Comparison of ENCODE assay signal across 9 cellular contexts in the genomic region with DNA sequence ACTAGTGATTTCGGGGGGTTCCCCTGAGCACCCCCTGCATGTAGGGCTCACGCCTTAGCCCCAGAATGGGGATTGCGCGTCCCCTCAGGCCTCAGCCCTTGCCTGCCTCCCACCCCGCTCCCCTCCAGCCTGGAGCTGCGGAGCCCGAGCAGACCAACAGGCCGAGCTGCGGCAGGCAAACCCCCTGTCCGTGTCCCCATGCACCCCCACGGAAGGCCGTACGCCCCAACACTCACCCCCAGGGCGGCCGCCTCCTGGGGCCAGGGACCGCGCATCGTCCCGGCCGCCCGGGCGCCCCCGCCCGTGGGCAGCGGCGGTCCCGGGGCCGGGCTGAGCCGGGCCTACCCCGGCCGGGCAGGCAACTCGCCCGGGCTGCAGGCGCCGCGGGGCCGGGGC. TPM values are rescaled to one million over a fixed set of nuclear protein-coding genes. Genes with fewer than 3 reads are reported as not detected.
A peak's percentile ranks its signal among the peaks of the same experiment; 100 is the strongest.
DNase-seq lines count a peak whose midpoint lies in the region; TF ChIP-seq lines count a peak whose summit lies in the region.
"Had no signal": no experiment of that assay in that cellular context is flagged by ENCODE, and none has a peak within 500 bp of the region (broad histone marks: within the 10 kb centered on the region; RNA-seq: fewer than 3 reads in every experiment).

No MANE protein-coding gene starts in this region.

- intact Hi-C loops in colonic mucosa (cut with DNase I), result no loop called here
- intact Hi-C loops in activated naive CD4-positive, alpha-beta T cell treated with anti-CD3 and anti-CD28 coated beads for 36 hours (cut with micrococcal nuclease), result loop anchor here (1.0 to 2.0 kb wide), 2 partner anchors 99 to 149 kb away; no protein-coding TSS in a partner anchor

- DNase-seq in AG04449 (ENCODE audit: low read depth, low spot score) (no peak), epithelial cell of proximal tubule (ENCODE audit: low read depth) (no peak), NCI-H128 (lab: John Stamatoyannopoulos, UW; ENCODE audit: unreplicated experiment) (no peak), colonic mucosa (no peak), medulla oblongata (ENCODE audit: extremely low spot score) (no peak)
- DNase-seq in activated naive CD4-positive, alpha-beta T cell treated with anti-CD3 and anti-CD28 coated beads for 36 hours, result no peak
- DNase-seq: foreskin melanocyte had no signal

- H3K9me3 ChIP-seq in HUES6 (ENCODE audit: control insufficient read depth, insufficient read depth, low read depth, low read length), result no peaks in the 10 kb centered on the region
- no peaks in the 10 kb centered on the region for H3K9me3 ChIP-seq in parathyroid adenoma (ENCODE audit: control insufficient read depth, low read length)
- H3K9me3 ChIP-seq in colonic mucosa, result no peaks in the 10 kb centered on the region

- peaks cover 48% of the 10 kb centered on the region for H3K27me3 Mint-ChIP-seq in activated naive CD4-positive, alpha-beta T cell treated with anti-CD3 and anti-CD28 coated beads for 36 hours (ENCODE audit: low read depth)

- TF ChIP-seq CTCF in AG04449 (IDR thresholded peaks at IDR 0.05; ENCODE audit: insufficient read depth, low read length, missing control alignments), result no peak
- TF ChIP-seq CTCF in epithelial cell of proximal tubule (conservative IDR thresholded peaks at IDR 0.05; ENCODE audit: low read depth, low read length), result no peak
- TF ChIP-seq CTCF in parathyroid adenoma (IDR thresholded peaks at IDR 0.05), result no peak
- TF ChIP-seq CTCF in colonic mucosa (IDR thresholded peaks at IDR 0.05), result no peak

- H3K4me1 ChIP-seq in HUES6 (ENCODE audit: control insufficient read depth, insufficient read depth, low read length) (no peaks in the 10 kb centered on the region), parathyroid adenoma (no peaks in the 10 kb centered on the region), colonic mucosa (no peaks in the 10 kb centered on the region)

- POLR2A ChIA-PET in AG04449 (lab: Yijun Ruan, JAX), result no interaction called here

- H2AFZ ChIP-seq in parathyroid adenoma, result peak overlapping the region; percentile 84

- no peak overlapping the region for H3K9ac ChIP-seq in HUES6 (ENCODE audit: low read length)
- H3K9ac ChIP-seq in parathyroid adenoma, result no peak overlapping the region
- no peak overlapping the region for H3K9ac ChIP-seq in colonic mucosa (ENCODE audit: low read depth in 2 of 2, low read length in 2 of 2)

- CTCF ChIA-PET in AG04449 (lab: Yijun Ruan, JAX), result interaction anchor here (0.5 to 6.0 kb wide), 30 partner anchors 8 to 430 kb away, joined by 3 to 241 read pairs (median 5); no protein-coding TSS in a partner anchor
- CTCF ChIA-PET in activated naive CD4-positive, alpha-beta T cell treated with anti-CD3 and anti-CD28 coated beads for 36 hours (lab: Charles Lee), result interaction anchor here (0.6 to 3.8 kb wide), 12 partner anchors 10 to 151 kb away, joined by 3 to 31 read pairs (median 4); no protein-coding TSS in a partner anchor

- no peaks in the 10 kb centered on the region for H3K36me3 ChIP-seq in HUES6 (ENCODE audit: control insufficient read depth, insufficient read depth, low read length)
- H3K36me3 ChIP-seq in parathyroid adenoma (ENCODE audit: control insufficient read depth, insufficient read depth, low read length), result no peaks in the 10 kb centered on the region
- H3K36me3 ChIP-seq in colonic mucosa, result no peaks in the 10 kb centered on the region

- peak overlapping the region; percentile 12; the same call in 1 of the 2 replicates for H3K4me3 ChIP-seq in AG04449 (ENCODE audit: low read depth, low read length)
- H3K4me3 ChIP-seq in HUES6 (ENCODE audit: low read depth, low read length), result peak overlapping the region; percentile 78
- peak overlapping the region; percentile 16 for H3K4me3 ChIP-seq in epithelial cell of proximal tubule (ENCODE audit: low read depth, low read length)
- H3K4me3 ChIP-seq in parathyroid adenoma (ENCODE audit: low read depth, low read length), result no peak overlapping the region
- H3K4me3 ChIP-seq in colonic mucosa, result no peak overlapping the region

- no peaks in the 10 kb centered on the region for H3K9me3 Mint-ChIP-seq in activated naive CD4-positive, alpha-beta T cell treated with anti-CD3 and anti-CD28 coated beads for 36 hours

- H3K4me2 ChIP-seq in parathyroid adenoma (ENCODE audit: low read length), result peak overlapping the region; percentile 46

- H3K79me2 ChIP-seq in parathyroid adenoma, result no peaks in the 10 kb centered on the region

- no peak overlapping the region for H3K4me3 Mint-ChIP-seq in activated naive CD4-positive, alpha-beta T cell treated with anti-CD3 and anti-CD28 coated beads for 36 hours

- H3K27ac ChIP-seq in HUES6 (ENCODE audit: low read depth, low read length) (no peak overlapping the region), parathyroid adenoma (no peak overlapping the region), colonic mucosa (no peak overlapping the region)

- H3K36me3 Mint-ChIP-seq in activated naive CD4-positive, alpha-beta T cell treated with anti-CD3 and anti-CD28 coated beads for 36 hours (ENCODE audit: low read depth), result no peaks in the 10 kb centered on the region

- no peak overlapping the region for H3K27ac Mint-ChIP-seq in activated naive CD4-positive, alpha-beta T cell treated with anti-CD3 and anti-CD28 coated beads for 36 hours

- peaks cover 50% of the 10 kb centered on the region for H3K27me3 ChIP-seq in HUES6 (ENCODE audit: control insufficient read depth, insufficient read depth, low read length)
- H3K27me3 ChIP-seq in parathyroid adenoma (ENCODE audit: control insufficient read depth, insufficient read depth, low read length), result no peaks in the 10 kb centered on the region
- peaks cover 23% of the 10 kb centered on the region for H3K27me3 ChIP-seq in colonic mucosa

- peaks cover 4% of the 10 kb centered on the region for H3K4me1 Mint-ChIP-seq in activated naive CD4-positive, alpha-beta T cell treated with anti-CD3 and anti-CD28 coated beads for 36 hours (ENCODE audit: low read depth)

RNA-seq across cellular contexts. Expression of gene KCNB1, which starts 1.2 kb away (rescaled TPM):
- not detected in 2 replicates for total RNA-seq in epithelial cell of proximal tubule
- 1 to 10 TPM in 1 of 2 donors, under 1 TPM in 1; 0.37 to 1.9 TPM for total RNA-seq in colonic mucosa
- not detected for total RNA-seq in activated naive CD4-positive, alpha-beta T cell treated with anti-CD3 and anti-CD28 coated beads for 36 hours

Comparison
In these comparisons a context has a peak if more than half of its experiments do, and no peak if none do; other contexts are left out.
1. H3K4me3 ChIP-seq: peak in AG04449 (single experiment), HUES6 (single experiment) and epithelial cell of proximal tubule (single experiment); none in parathyroid adenoma (single experiment) and colonic mucosa (single experiment).